8 cellular contexts compared by ENCODE assay signal in the genomic region with DNA sequence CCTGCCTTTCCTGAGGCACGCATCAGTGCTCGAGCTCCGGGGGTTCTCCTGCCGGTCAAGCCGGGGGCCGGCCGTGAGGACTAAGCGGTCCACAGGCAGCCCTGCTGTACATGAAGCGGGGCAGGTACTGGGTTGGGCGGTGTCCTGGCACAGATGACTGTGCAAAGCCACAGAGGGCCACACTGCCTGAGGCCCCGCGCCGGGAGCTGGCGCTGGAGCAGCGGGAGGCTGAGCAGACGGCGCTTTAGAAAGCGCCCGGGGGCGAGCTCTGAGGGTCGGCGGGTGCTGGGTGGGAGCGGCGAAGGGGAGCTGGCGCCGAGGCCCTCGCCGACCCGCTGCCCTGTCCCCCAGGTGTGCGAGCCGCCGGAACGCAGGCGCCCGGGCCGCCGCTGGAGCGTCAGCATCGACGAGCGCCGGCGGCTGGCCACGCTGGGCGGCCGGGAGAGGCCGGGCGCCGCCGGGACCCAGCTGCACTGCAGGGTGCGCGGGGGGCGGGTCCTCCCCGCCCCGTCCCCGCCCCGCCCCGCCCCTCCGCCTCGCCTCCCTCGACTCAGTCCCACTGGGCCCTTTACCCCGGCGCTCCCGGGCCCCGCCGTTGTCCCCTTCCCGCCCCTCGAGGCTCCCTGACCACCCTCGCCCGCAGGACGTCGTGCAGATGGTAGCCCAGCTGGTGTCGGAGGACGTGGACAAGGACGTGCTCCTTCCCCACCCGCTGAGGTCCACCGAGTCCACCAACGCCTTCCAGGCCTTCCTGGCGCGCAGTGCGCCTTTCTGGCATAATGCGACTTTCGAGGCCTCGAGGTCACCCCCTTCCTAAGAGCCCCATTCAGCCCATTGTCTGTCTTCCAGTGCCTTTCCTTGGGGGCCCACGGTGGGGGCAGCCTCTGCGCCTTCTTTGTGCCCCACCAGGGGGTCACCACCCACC. TPM values are rescaled to one million over a fixed set of nuclear protein-coding genes. Genes with fewer than 3 reads are reported as not detected.
A peak's percentile ranks its signal among the peaks of the same experiment; 100 is the strongest.
DNase-seq lines count a peak whose midpoint lies in the region; ATAC-seq and TF ChIP-seq lines count a peak whose summit lies in the region.

No MANE protein-coding gene starts in this region.

- intact Hi-C loops in mucosa of descending colon (cut with DNase I, micrococcal nuclease), result no loop called here

- H3K9me3 ChIP-seq in endocrine pancreas (ENCODE audit: control insufficient read depth, low read length) (no peaks in the 10 kb centered on the region), mucosa of descending colon (no peaks in the 10 kb centered on the region)

- ATAC-seq in mucosa of descending colon, result peak; percentile 82
- ATAC-seq in GM18511 (IDR thresholded peaks at IDR 0.05; ENCODE audit: unreplicated experiment), result no peak
- no peak for ATAC-seq in HG03135 (IDR thresholded peaks at IDR 0.05; ENCODE audit: unreplicated experiment)

- H3K4me3 ChIP-seq in endocrine pancreas (ENCODE audit: control insufficient read depth, insufficient read depth, low read length), result no peak overlapping the region
- H3K4me3 ChIP-seq in mucosa of descending colon, result no peak overlapping the region

- no peaks in the 10 kb centered on the region for H3K27me3 ChIP-seq in endocrine pancreas (ENCODE audit: control insufficient read depth, insufficient read depth, low read length)

- H3K9ac ChIP-seq in endocrine pancreas (ENCODE audit: control insufficient read depth, insufficient read depth, low read length), result peak overlapping the region; percentile 19

- no peak for TF ChIP-seq CTCF in RWPE1 (conservative IDR thresholded peaks at IDR 0.05; ENCODE audit: low read depth)
- no peak for TF ChIP-seq CTCF in mucosa of descending colon (IDR thresholded peaks at IDR 0.05)

- no peak overlapping the region for H3K27ac ChIP-seq in RWPE1

- peak; percentile 34 for DNase-seq in stimulated activated CD4-positive, alpha-beta T cell treated with anti-CD3 and anti-CD28 coated beads, Interleukin-12 subunit alpha, Interleukin-12 subunit beta, amount 100 ng/mL, for 4 hours
- DNase-seq in stimulated activated CD4-positive, alpha-beta T cell treated with anti-CD3 and anti-CD28 coated beads, Interleukin-2, amount 100 ng/mL, for 48 hours, result no peak
- DNase-seq in RWPE1 (ENCODE audit: low spot score), result peak; percentile 78
- peak in 2 of 3 donors; percentile 66 to 69 for DNase-seq in mucosa of descending colon
- DNase-seq in NCI-H128 (lab: John Stamatoyannopoulos, UW; ENCODE audit: unreplicated experiment), result no peak

- POLR2A ChIA-PET in RWPE1 (lab: Yijun Ruan, JAX; ENCODE audit: low non-redundant PET), result no interaction called here

- H3K4me1 ChIP-seq in endocrine pancreas (ENCODE audit: control insufficient read depth, insufficient read depth, low read length) (no peaks in the 10 kb centered on the region), mucosa of descending colon (ENCODE audit: low read depth) (peaks cover 13% of the 10 kb centered on the region)

- CTCF ChIA-PET in RWPE1 (lab: Yijun Ruan, JAX), result interaction anchor here (0.6 to 1.1 kb wide), 6 partner anchors 66 to 314 kb away, joined by 3 to 4 read pairs (median 3); no protein-coding TSS in a partner anchor

- no peaks in the 10 kb centered on the region for H3K36me3 ChIP-seq in endocrine pancreas (ENCODE audit: control insufficient read depth, insufficient read depth, low read length)
- H3K36me3 ChIP-seq in mucosa of descending colon (ENCODE audit: low read depth), result no peaks in the 10 kb centered on the region

RNA-seq across cellular contexts. Expression of a gene that starts 8.3 kb away (rescaled TPM):
- total RNA-seq in mucosa of descending colon, result 100 to 1,000 TPM in 1 of 3 donors, 10 to 100 TPM in 2; 76.4 to 105 (median 79.7) TPM

RNA-seq across cellular contexts. Expression of a gene that starts 12.9 kb away (rescaled TPM):
- total RNA-seq in mucosa of descending colon, result 1 to 10 TPM in 1 of 3 donors, under 1 TPM in 2; 0.84 to 2.0 (median 0.95) TPM

Comparison
In these comparisons a context has a peak if more than half of its experiments do, and no peak if none do; other contexts are left out.
1. DNase-seq: peak in stimulated activated CD4-positive, alpha-beta T cell treated with anti-CD3 and anti-CD28 coated beads, Interleukin-12 subunit alpha, Interleukin-12 subunit beta, amount 100 ng/mL, for 4 hours (single experiment), RWPE1 (single experiment) and mucosa of descending colon (2 of 3); none in stimulated activated CD4-positive, alpha-beta T cell treated with anti-CD3 and anti-CD28 coated beads, Interleukin-2, amount 100 ng/mL, for 48 hours (0 of 2) and NCI-H128 (single experiment).